12 cellular contexts compared by ENCODE assay signal in the genomic region with DNA sequence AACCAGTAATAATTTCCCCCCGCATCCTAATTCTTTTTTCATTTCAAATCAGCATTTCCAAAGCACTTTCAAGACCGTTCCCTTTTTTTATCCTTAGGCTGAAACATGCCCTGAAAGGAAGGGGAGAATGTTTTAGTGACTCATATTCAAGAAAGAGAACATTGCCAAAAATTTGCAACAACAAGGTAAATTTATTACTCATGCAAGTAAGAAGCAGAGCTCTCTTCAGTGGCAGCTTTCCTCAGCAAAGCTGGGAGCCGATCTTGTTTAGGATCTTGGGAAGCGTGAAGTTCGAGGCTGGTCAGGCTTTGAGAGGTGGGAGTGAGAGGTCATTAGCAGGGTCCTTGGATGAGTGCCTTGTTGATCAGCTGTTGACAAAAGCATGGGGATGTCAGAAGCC.
DNase-seq lines count a peak whose midpoint lies in the region; ATAC-seq and TF ChIP-seq lines count a peak whose summit lies in the region.
"Had no signal": no experiment of that assay in that cellular context is flagged by ENCODE, and none has a peak within 500 bp of the region (broad histone marks: within the 10 kb centered on the region; RNA-seq: fewer than 3 reads in every experiment).

No MANE protein-coding gene starts in this region.

- no peak for DNase-seq in CD4-positive, CD25-positive, alpha-beta regulatory T cell
- no peak for DNase-seq in RWPE2 (ENCODE audit: low spot score)
- peak; percentile 41 for DNase-seq in epithelial cell of prostate (ENCODE audit: low read depth, low spot score)
- peak in 4 of 5 donors; percentile 30 to 46 (median 40) for DNase-seq in ovary
- DNase-seq in A673 (ENCODE audit: low spot score): no peak
- DNase-seq: activated T-cell treated with anti-CD3 and anti-CD28 coated beads, Interleukin-2, amount 50 U/mL, for 24 hours; DMS 273 treated with DMSO at 0.1 percent for 48 hours; NCI-H510A; T-helper 17 cell had no signal

- H3K36me3 Mint-ChIP-seq in CD4-positive, CD25-positive, alpha-beta regulatory T cell: peaks cover 3% of the 10 kb centered on the region

- no peaks in the 10 kb centered on the region for H3K27me3 Mint-ChIP-seq in CD4-positive, CD25-positive, alpha-beta regulatory T cell
- H3K27me3 Mint-ChIP-seq: activated T-cell treated with anti-CD3 and anti-CD28 coated beads, Interleukin-2, amount 50 U/mL, for 24 hours; T-helper 17 cell had no signal

- intact Hi-C loops in ovary (cut with DNase I): no loop called here
- intact Hi-C loops in A673 (cut with micrococcal nuclease; ENCODE audit: unreplicated experiment): loop anchor here (5.0 kb wide), 1 partner anchor 175 kb away; no protein-coding TSS in a partner anchor

- ATAC-seq in CD4-positive, CD25-positive, alpha-beta regulatory T cell (ENCODE audit: low read depth in 2 of 2): no peak
- ATAC-seq in RWPE2 (ENCODE audit: low read depth) (peak; percentile 97), HG03175 (IDR thresholded peaks at IDR 0.05; ENCODE audit: unreplicated experiment) (no peak), HG02623 (IDR thresholded peaks at IDR 0.05; ENCODE audit: unreplicated experiment) (no peak), HG03565 (IDR thresholded peaks at IDR 0.05; ENCODE audit: unreplicated experiment) (no peak)
- ATAC-seq: T-helper 17 cell had no signal

- POLR2A ChIA-PET in A673 (lab: Charles Lee; ENCODE audit: low non-redundant PET): no interaction called here

- H3K27ac Mint-ChIP-seq in CD4-positive, CD25-positive, alpha-beta regulatory T cell: peak overlapping the region in 2 of 3 donors; percentile 28 to 34
- H3K27ac Mint-ChIP-seq: T-helper 17 cell had no signal

- H3K4me1 Mint-ChIP-seq in CD4-positive, CD25-positive, alpha-beta regulatory T cell: peaks cover 0 to 59% (median 26%) of the 10 kb centered on the region in 4 donors

- TF ChIP-seq EP300 in ovary (IDR thresholded peaks at IDR 0.05): no peak

- peak overlapping the region in 1 of 4 donors; percentile 8 for H3K4me3 Mint-ChIP-seq in CD4-positive, CD25-positive, alpha-beta regulatory T cell
- H3K4me3 Mint-ChIP-seq: activated T-cell treated with anti-CD3 and anti-CD28 coated beads, Interleukin-2, amount 50 U/mL, for 24 hours; T-helper 17 cell had no signal

- no peaks in the 10 kb centered on the region for H3K27me3 ChIP-seq in CD4-positive, CD25-positive, alpha-beta regulatory T cell (ENCODE audit: control insufficient read depth, insufficient read depth, low read length)
- H3K27me3 ChIP-seq in RWPE2 (ENCODE audit: insufficient read depth, poor library complexity, severe bottlenecking): no peaks in the 10 kb centered on the region
- H3K27me3 ChIP-seq in ovary: no peaks in the 10 kb centered on the region
- H3K27me3 ChIP-seq in A673 (replicated peaks; ENCODE audit: insufficient read depth, low read depth, low read length, poor library complexity): no peaks in the 10 kb centered on the region

- H3K9me3 Mint-ChIP-seq in CD4-positive, CD25-positive, alpha-beta regulatory T cell: no peaks in the 10 kb centered on the region
- H3K9me3 Mint-ChIP-seq: activated T-cell treated with anti-CD3 and anti-CD28 coated beads, Interleukin-2, amount 50 U/mL, for 24 hours had no signal

- no TSS peak for BruUV-seq in A673 (replicated peaks; lab: Mats Ljungman, UMichigan)

- H3K4me1 ChIP-seq in CD4-positive, CD25-positive, alpha-beta regulatory T cell (ENCODE audit: control insufficient read depth, insufficient read depth, low read length, poor library complexity, severe bottlenecking): peaks cover 9% of the 10 kb centered on the region
- H3K4me1 ChIP-seq in RWPE2 (ENCODE audit: insufficient read depth, poor library complexity, severe bottlenecking) (peaks cover 23% of the 10 kb centered on the region), ovary (ENCODE audit: insufficient read depth) (peaks cover 15% of the 10 kb centered on the region), A673 (ENCODE audit: insufficient read depth, low read length, poor library complexity, severe bottlenecking) (peaks cover 8% of the 10 kb centered on the region)

- no peak for TF ChIP-seq CTCF in RWPE2 (IDR thresholded peaks at IDR 0.05; ENCODE audit: poor library complexity, severe bottlenecking)
- TF ChIP-seq CTCF in ovary (IDR thresholded peaks at IDR 0.05): no peak
- no peak for TF ChIP-seq CTCF in A673 (conservative IDR thresholded peaks at IDR 0.05; ENCODE audit: low read depth, low read length)

- H3K4me3 ChIP-seq in CD4-positive, CD25-positive, alpha-beta regulatory T cell (ENCODE audit: low read depth, low read length): no peak overlapping the region
- H3K4me3 ChIP-seq in RWPE2 (ENCODE audit: severe bottlenecking): no peak overlapping the region
- H3K4me3 ChIP-seq in ovary: no peak overlapping the region
- H3K4me3 ChIP-seq in A673 (ENCODE audit: low read depth, low read length, poor library complexity, severe bottlenecking): no peak overlapping the region

- TF ChIP-seq POLR2A in ovary (IDR thresholded peaks at IDR 0.05): no peak

- CTCF ChIA-PET in A673 (lab: Charles Lee): no interaction called here

- H3K27ac ChIP-seq in CD4-positive, CD25-positive, alpha-beta regulatory T cell (ENCODE audit: insufficient read depth, low read length, poor library complexity, severe bottlenecking): no peak overlapping the region
- H3K27ac ChIP-seq in RWPE2 (ENCODE audit: poor library complexity, severe bottlenecking) (peak overlapping the region; percentile 52), epithelial cell of prostate (no peak overlapping the region), ovary (peak overlapping the region in 1 of 2 donors; percentile 53), A673 (ENCODE audit: low read depth, low read length, poor library complexity, severe bottlenecking) (no peak overlapping the region)

- WGBS in ovary, 3 donors: 6 to 22% (median 9%) methylated on average over 5 of the region's 5 CpGs

- no peaks in the 10 kb centered on the region for H3K36me3 ChIP-seq in CD4-positive, CD25-positive, alpha-beta regulatory T cell (ENCODE audit: control insufficient read depth, insufficient read depth, low read length)
- H3K36me3 ChIP-seq in RWPE2 (ENCODE audit: low read depth): no peaks in the 10 kb centered on the region
- no peaks in the 10 kb centered on the region for H3K36me3 ChIP-seq in ovary
- no peaks in the 10 kb centered on the region for H3K36me3 ChIP-seq in A673 (ENCODE audit: insufficient read depth, low read length, poor library complexity, severe bottlenecking)

- H3K9me3 ChIP-seq in CD4-positive, CD25-positive, alpha-beta regulatory T cell (ENCODE audit: control insufficient read depth in 2 of 2, low read length in 2 of 2): no peaks in the 10 kb centered on the region
- H3K9me3 ChIP-seq in RWPE2 (ENCODE audit: severe bottlenecking) (no peaks in the 10 kb centered on the region), ovary (no peaks in the 10 kb centered on the region), A673 (ENCODE audit: low read depth, low read length, poor library complexity, severe bottlenecking) (no peaks in the 10 kb centered on the region)

Comparison
In these comparisons a context has a peak if more than half of its experiments do, and no peak if none do; other contexts are left out.
1. DNase-seq: peak in epithelial cell of prostate (single experiment) and ovary (4 of 5); none in CD4-positive, CD25-positive, alpha-beta regulatory T cell (0 of 3), RWPE2 (single experiment) and A673 (single experiment).